In the genomic region with DNA sequence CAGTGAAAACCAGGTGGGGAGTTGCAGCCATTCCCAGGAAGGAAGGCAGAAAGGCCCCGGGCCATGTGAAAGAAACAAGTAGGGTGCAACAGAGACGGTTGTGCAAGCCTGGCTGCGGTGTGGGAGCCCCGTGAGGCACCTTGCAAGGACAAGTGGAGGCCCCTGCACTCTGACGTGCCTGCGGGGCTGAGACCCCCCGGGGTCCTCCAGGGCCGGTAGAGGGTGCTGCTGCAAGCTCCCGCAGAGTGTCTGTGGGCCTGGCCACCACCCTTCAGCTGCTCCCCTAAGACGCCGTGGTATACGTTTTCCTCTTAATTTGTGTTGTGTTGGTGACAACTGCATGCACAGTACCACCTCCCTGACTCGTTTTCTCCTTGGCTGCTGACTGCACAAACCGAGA, we compare ENCODE assay signal across 2 cellular contexts.
TF ChIP-seq lines count a peak whose summit lies in the region.

No MANE protein-coding gene starts in this region.

TF ChIP-seq in A549, 52 proteins besides CTCF, POLR2A, EP300 and RAD21:
- TF ChIP-seq CHD4 (IDR thresholded peaks at IDR 0.05; ENCODE audit: borderline replicate concordance) (no peak), HOXA7 (CRISPR knock-in tag; IDR thresholded peaks at IDR 0.05) (no peak), HOXB13 (CRISPR knock-in tag; IDR thresholded peaks at IDR 0.05; ENCODE audit: low read depth) (no peak), CHD2 (IDR thresholded peaks at IDR 0.05; ENCODE audit: low read length, partially characterized antibody) (no peak), NFE2L2 (conservative IDR thresholded peaks at IDR 0.05; ENCODE audit: low read length) (no peak), RARB (CRISPR knock-in tag; IDR thresholded peaks at IDR 0.05) (no peak), ZFP36 (IDR thresholded peaks at IDR 0.05; ENCODE audit: borderline replicate concordance, partially characterized antibody) (no peak), RFX5 (IDR thresholded peaks at IDR 0.05) (no peak), ZSCAN20 (CRISPR knock-in tag; IDR thresholded peaks at IDR 0.05) (no peak), NR3C1 (IDR thresholded peaks at IDR 0.05) (no peak), PHF8 (IDR thresholded peaks at IDR 0.05; ENCODE audit: borderline replicate concordance, low read depth) (no peak), CBX8 (IDR thresholded peaks at IDR 0.05) (no peak), POLR2AphosphoS2 (conservative IDR thresholded peaks at IDR 0.05; ENCODE audit: low read length) (no peak), RCOR1 (IDR thresholded peaks at IDR 0.05; ENCODE audit: low read depth, low read length) (no peak), HDAC2 (IDR thresholded peaks at IDR 0.05) (no peak), NPAS2 (CRISPR knock-in tag; IDR thresholded peaks at IDR 0.05; ENCODE audit: borderline replicate concordance) (no peak)
- TF ChIP-seq, protein P1, sequence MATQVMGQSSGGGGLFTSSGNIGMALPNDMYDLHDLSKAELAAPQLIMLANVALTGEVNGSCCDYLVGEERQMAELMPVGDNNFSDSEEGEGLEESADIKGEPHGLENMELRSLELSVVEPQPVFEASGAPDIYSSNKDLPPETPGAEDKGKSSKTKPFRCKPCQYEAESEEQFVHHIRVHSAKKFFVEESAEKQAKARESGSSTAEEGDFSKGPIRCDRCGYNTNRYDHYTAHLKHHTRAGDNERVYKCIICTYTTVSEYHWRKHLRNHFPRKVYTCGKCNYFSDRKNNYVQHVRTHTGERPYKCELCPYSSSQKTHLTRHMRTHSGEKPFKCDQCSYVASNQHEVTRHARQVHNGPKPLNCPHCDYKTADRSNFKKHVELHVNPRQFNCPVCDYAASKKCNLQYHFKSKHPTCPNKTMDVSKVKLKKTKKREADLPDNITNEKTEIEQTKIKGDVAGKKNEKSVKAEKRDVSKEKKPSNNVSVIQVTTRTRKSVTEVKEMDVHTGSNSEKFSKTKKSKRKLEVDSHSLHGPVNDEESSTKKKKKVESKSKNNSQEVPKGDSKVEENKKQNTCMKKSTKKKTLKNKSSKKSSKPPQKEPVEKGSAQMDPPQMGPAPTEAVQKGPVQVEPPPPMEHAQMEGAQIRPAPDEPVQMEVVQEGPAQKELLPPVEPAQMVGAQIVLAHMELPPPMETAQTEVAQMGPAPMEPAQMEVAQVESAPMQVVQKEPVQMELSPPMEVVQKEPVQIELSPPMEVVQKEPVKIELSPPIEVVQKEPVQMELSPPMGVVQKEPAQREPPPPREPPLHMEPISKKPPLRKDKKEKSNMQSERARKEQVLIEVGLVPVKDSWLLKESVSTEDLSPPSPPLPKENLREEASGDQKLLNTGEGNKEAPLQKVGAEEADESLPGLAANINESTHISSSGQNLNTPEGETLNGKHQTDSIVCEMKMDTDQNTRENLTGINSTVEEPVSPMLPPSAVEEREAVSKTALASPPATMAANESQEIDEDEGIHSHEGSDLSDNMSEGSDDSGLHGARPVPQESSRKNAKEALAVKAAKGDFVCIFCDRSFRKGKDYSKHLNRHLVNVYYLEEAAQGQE (IDR thresholded peaks at IDR 0.05) = no peak

TF ChIP-seq in SK-N-SH, 30 proteins besides CTCF, POLR2A, EP300 and RAD21:
- TF ChIP-seq GATA2 (CRISPR knock-in tag; IDR thresholded peaks at IDR 0.05) (no peak), NFIC (IDR thresholded peaks at IDR 0.05; ENCODE audit: borderline replicate concordance) (no peak), ELF1 (IDR thresholded peaks at IDR 0.05) (no peak), RCOR1 (IDR thresholded peaks at IDR 0.05; ENCODE audit: low read length) (no peak), RFX5 (IDR thresholded peaks at IDR 0.05; ENCODE audit: low read length) (no peak), TCF12 (IDR thresholded peaks at IDR 0.05) (no peak), EZH2phosphoT487 (IDR thresholded peaks at IDR 0.05; ENCODE audit: borderline replicate concordance, low read depth) (no peak), JUND (IDR thresholded peaks at IDR 0.05) (no peak), FOXM1 (IDR thresholded peaks at IDR 0.05; ENCODE audit: low read depth) (no peak), FOSL2 (IDR thresholded peaks at IDR 0.05; ENCODE audit: borderline replicate concordance, low read depth) (no peak), TEAD4 (IDR thresholded peaks at IDR 0.05; ENCODE audit: borderline replicate concordance, insufficient read depth) (no peak)
- TF ChIP-seq, protein P2, sequence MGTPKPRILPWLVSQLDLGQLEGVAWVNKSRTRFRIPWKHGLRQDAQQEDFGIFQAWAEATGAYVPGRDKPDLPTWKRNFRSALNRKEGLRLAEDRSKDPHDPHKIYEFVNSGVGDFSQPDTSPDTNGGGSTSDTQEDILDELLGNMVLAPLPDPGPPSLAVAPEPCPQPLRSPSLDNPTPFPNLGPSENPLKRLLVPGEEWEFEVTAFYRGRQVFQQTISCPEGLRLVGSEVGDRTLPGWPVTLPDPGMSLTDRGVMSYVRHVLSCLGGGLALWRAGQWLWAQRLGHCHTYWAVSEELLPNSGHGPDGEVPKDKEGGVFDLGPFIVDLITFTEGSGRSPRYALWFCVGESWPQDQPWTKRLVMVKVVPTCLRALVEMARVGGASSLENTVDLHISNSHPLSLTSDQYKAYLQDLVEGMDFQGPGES (IDR thresholded peaks at IDR 0.05; ENCODE audit: low read depth, low read length) = no peak
- TF ChIP-seq, protein P3, sequence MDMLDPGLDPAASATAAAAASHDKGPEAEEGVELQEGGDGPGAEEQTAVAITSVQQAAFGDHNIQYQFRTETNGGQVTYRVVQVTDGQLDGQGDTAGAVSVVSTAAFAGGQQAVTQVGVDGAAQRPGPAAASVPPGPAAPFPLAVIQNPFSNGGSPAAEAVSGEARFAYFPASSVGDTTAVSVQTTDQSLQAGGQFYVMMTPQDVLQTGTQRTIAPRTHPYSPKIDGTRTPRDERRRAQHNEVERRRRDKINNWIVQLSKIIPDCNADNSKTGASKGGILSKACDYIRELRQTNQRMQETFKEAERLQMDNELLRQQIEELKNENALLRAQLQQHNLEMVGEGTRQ (IDR thresholded peaks at IDR 0.05; ENCODE audit: borderline replicate concordance, low read depth, low read length) = no peak
- TF ChIP-seq, protein P1 (IDR thresholded peaks at IDR 0.05; ENCODE audit: low read depth, low read length) = no peak
